23 cellular contexts compared by ENCODE assay signal in genomic region chr2:217955881-217956493, GRCh38. TPM values are rescaled to one million over a fixed set of nuclear protein-coding genes. Genes with fewer than 3 reads are reported as not detected.
DNase-seq lines count a peak whose midpoint lies in the region; ATAC-seq, FAIRE-seq and TF ChIP-seq lines count a peak whose summit lies in the region.
"Had no signal": no experiment of that assay in that cellular context is flagged by ENCODE, and none has a peak within 500 bp of the region (broad histone marks: within the 10 kb centered on the region; RNA-seq: fewer than 3 reads in every experiment).

No MANE protein-coding gene starts in this region.

- BruUV-seq in HepG2 (replicated peaks; lab: Mats Ljungman, UMichigan): no TSS peak

- no peak overlapping the region for H3K4me2 ChIP-seq in HepG2 (ENCODE audit: low read depth, low read length)
- H3K4me2 ChIP-seq: SK-N-SH had no signal

- CTCF ChIA-PET in HepG2 (lab: Yijun Ruan, JAX; ENCODE audit: low intra/inter-chr PET ratio, low total read pairs): no interaction called here

- POLR2A ChIA-PET in HepG2 (lab: Yijun Ruan, JAX): no interaction called here

- no peak overlapping the region for H3K9ac ChIP-seq in HepG2 (ENCODE audit: insufficient read depth, low read depth, low read length)
- H3K9ac ChIP-seq: SK-N-SH had no signal

- H3K36me3 ChIP-seq in adrenal gland (replicated peaks in 1 of 2) (no peaks in the 10 kb centered on the region), esophagus (ENCODE audit: control insufficient read depth in 2 of 2, insufficient read depth in 2 of 2, low read length in 1 of 2) (no peaks in the 10 kb centered on the region), ovary (no peaks in the 10 kb centered on the region), thyroid gland (no peaks in the 10 kb centered on the region), HepG2 (replicated peaks in 1 of 2; ENCODE audit: control insufficient read depth in 1 of 2, insufficient read depth in 2 of 2, low read length in 2 of 2) (no peaks in the 10 kb centered on the region)
- H3K36me3 ChIP-seq: left lung had no signal

- TF ChIP-seq CTCF in adrenal gland (IDR thresholded peaks at IDR 0.05) (no peak), ovary (IDR thresholded peaks at IDR 0.05) (no peak), thyroid gland (IDR thresholded peaks at IDR 0.05) (no peak), HepG2 (CRISPR knock-in tag; IDR thresholded peaks at IDR 0.05) (no peak)

- TF ChIP-seq EP300 in ovary (IDR thresholded peaks at IDR 0.05) (no peak), HepG2 (IDR thresholded peaks at IDR 0.05; ENCODE audit: low read depth in 2 of 2, low read length in 2 of 2) (no peak), HepG2 (CRISPR knock-in tag; IDR thresholded peaks at IDR 0.05; ENCODE audit: borderline replicate concordance) (no peak)

- H3K4me1 ChIP-seq in adrenal gland (replicated peaks in 1 of 2) (peaks cover 45 to 62% of the 10 kb centered on the region in 2 donors), esophagus (ENCODE audit: control insufficient read depth in 2 of 2, insufficient read depth in 2 of 2, low read length in 1 of 2) (peaks cover 24 to 35% of the 10 kb centered on the region in 2 donors), ovary (ENCODE audit: insufficient read depth) (peaks cover 69% of the 10 kb centered on the region), thyroid gland (peaks cover 54 to 71% of the 10 kb centered on the region in 2 donors), HepG2 (ENCODE audit: insufficient read depth, low read length) (no peaks in the 10 kb centered on the region)

- no peak for TF ChIP-seq RAD21 in HepG2 (CRISPR knock-in tag; IDR thresholded peaks at IDR 0.05)

- intact Hi-C loops in adrenal gland (cut with DNase I): no loop called here
- intact Hi-C loops in ovary (cut with DNase I): no loop called here
- intact Hi-C loops in thyroid gland (cut with DNase I): no loop called here
- intact Hi-C loops in HepG2 (cut with micrococcal nuclease; ENCODE audit: unreplicated experiment): no loop called here

- H3K27me3 ChIP-seq in adrenal gland: no peaks in the 10 kb centered on the region
- no peaks in the 10 kb centered on the region for H3K27me3 ChIP-seq in esophagus (ENCODE audit: control insufficient read depth in 1 of 2, insufficient read depth in 2 of 2, low read length in 2 of 2)
- H3K27me3 ChIP-seq in ovary: no peaks in the 10 kb centered on the region
- no peaks in the 10 kb centered on the region for H3K27me3 ChIP-seq in thyroid gland
- peaks cover 5 to 74% of the 10 kb centered on the region in 2 experiments; a peak in 4 of 5 replicates for H3K27me3 ChIP-seq in HepG2 (ENCODE audit: control insufficient read depth in 1 of 2, insufficient read depth in 2 of 2, low read length in 2 of 2)
- H3K27me3 ChIP-seq: left lung had no signal

- H2AFZ ChIP-seq in HepG2 (ENCODE audit: low read length): no peak overlapping the region

- DNase-seq in adrenal gland (peak in 2 of 7 donors; percentile 8 to 10), ovary (peak in 4 of 5 donors; percentile 14 to 31 (median 16)), thyroid gland (peak in 1 of 2 donors; percentile 3), DMS 273 treated with DMSO at 0.1 percent for 48 hours (lab: John Stamatoyannopoulos, UW) (no peak), HepG2 (ENCODE audit: low spot score) (no peak), NOMO-1 treated with DMSO at 0.1 percent for 48 hours (lab: John Stamatoyannopoulos, UW; ENCODE audit: unreplicated experiment) (no peak)
- no peak for DNase-seq in effector CD4-positive, alpha-beta T cell
- DNase-seq: activated CD4-positive, alpha-beta memory T cell treated with anti-CD3 and anti-CD28 coated beads for 36 hours; activated naive CD4-positive, alpha-beta T cell treated with Interleukin-2 at 50 U/mL for 16 hours; activated T-cell treated with anti-CD3 and anti-CD28 coated beads for 4 hours; amygdala; CD4-positive, alpha-beta memory T cell; cerebellar nuclear complex; GF-D8; HFFc6; left lung; NCI-H1092 treated with DMSO at 0.1 percent for 48 hours; NCI-H510A; SK-N-SH; small intestine; stimulated activated CD4-positive, alpha-beta T cell treated with anti-CD3 and anti-CD28 coated beads, Interleukin-4, amount 100 ng/mL, for 1 hour had no signal

- H3K9me3 ChIP-seq in adrenal gland (replicated peaks in 1 of 3) (no peaks in the 10 kb centered on the region), esophagus (ENCODE audit: control insufficient read depth in 2 of 2, insufficient read depth in 1 of 2, low read depth in 1 of 2, low read length in 1 of 2) (no peaks in the 10 kb centered on the region), ovary (no peaks in the 10 kb centered on the region), thyroid gland (no peaks in the 10 kb centered on the region), HepG2 (ENCODE audit: low read length) (no peaks in the 10 kb centered on the region)
- H3K9me3 ChIP-seq: left lung, SK-N-SH had no signal

- no peaks in the 10 kb centered on the region for H4K20me1 ChIP-seq in HepG2 (ENCODE audit: insufficient read depth, low read length)

- no peak for ATAC-seq in HepG2
- ATAC-seq: left lung, WTC11 had no signal

- no peak overlapping the region for H3K4me3 ChIP-seq in adrenal gland
- H3K4me3 ChIP-seq in esophagus (ENCODE audit: low read depth in 1 of 2, low read length in 2 of 2): no peak overlapping the region
- no peak overlapping the region for H3K4me3 ChIP-seq in ovary
- H3K4me3 ChIP-seq in thyroid gland (replicated peaks in 1 of 3): no peak overlapping the region
- no peak overlapping the region for H3K4me3 ChIP-seq in HepG2 (replicated peaks in 1 of 3; ENCODE audit: insufficient read depth in 1 of 3, low read depth in 2 of 3, low read length in 3 of 3)
- H3K4me3 ChIP-seq: left lung had no signal

- in situ Hi-C loops in HepG2 (cut with HindIII; ENCODE audit: extremely low pct_ligation_motif_present, low pct_unique_long_range_greater_than_20kb): no loop called here

- H3K27ac ChIP-seq in adrenal gland: peak overlapping the region in 3 of 5 donors; percentile 44 to 81 (median 46)
- peak overlapping the region; percentile 75 to 88 for H3K27ac ChIP-seq in esophagus (ENCODE audit: low read depth in 2 of 2, low read length in 1 of 2)
- H3K27ac ChIP-seq in ovary: peak overlapping the region; percentile 23 to 64
- peak overlapping the region; percentile 90 to 100 (median 93) for H3K27ac ChIP-seq in thyroid gland
- no peak overlapping the region for H3K27ac ChIP-seq in HepG2 (ENCODE audit: extremely low read length, insufficient read depth, low read length)
- H3K27ac ChIP-seq: left lung had no signal

- FAIRE-seq in HepG2 (lab: Jason Lieb, UNC): no peak
- FAIRE-seq: small intestine had no signal

- no peak for TF ChIP-seq POLR2A in adrenal gland (IDR thresholded peaks at IDR 0.05)
- TF ChIP-seq POLR2A in ovary (IDR thresholded peaks at IDR 0.05): no peak
- TF ChIP-seq POLR2A in thyroid gland (IDR thresholded peaks at IDR 0.05): no peak
- no peak for TF ChIP-seq POLR2A in HepG2 (IDR thresholded peaks at IDR 0.05; ENCODE audit: insufficient read depth in 1 of 2, low read depth in 2 of 2, low read length in 2 of 2)

- WGBS in adrenal gland, 4 donors: 70 to 84% (median 73%) methylated on average over 6 to 7 of the region's 7 CpGs
- WGBS in esophagus, 2 donors: 81% methylated on average over 7 of the region's 7 CpGs
- WGBS in ovary, 3 donors: 56 to 71% (median 58%) methylated on average over 7 of the region's 7 CpGs
- 90% methylated on average over 7 of the region's 7 CpGs for WGBS in thyroid gland, 2 donors
- 40% methylated on average over 7 of the region's 7 CpGs for WGBS in HepG2 (ENCODE audit: low lambda C conversion rate)

- no peaks in the 10 kb centered on the region for H3K79me2 ChIP-seq in HepG2 (ENCODE audit: insufficient read depth, low read length)

RNA-seq across cellular contexts. Expression of gene TNS1, which starts 46.8 kb away (rescaled TPM):
- 100 to 1,000 TPM; 238 to 341 (median 304) TPM for total RNA-seq in adrenal gland
- 100 to 1,000 TPM in 2 of 3 donors, 10 to 100 TPM in 1; 46.7 to 123 (median 122) TPM for polyA plus RNA-seq in adrenal gland
- 10 to 100 TPM; 28.3 to 39.0 TPM for polyA plus RNA-seq in esophagus
- total RNA-seq in ovary: 100 to 1,000 TPM; 141 to 568 (median 366) TPM
- 100 to 1,000 TPM; 140 to 278 TPM for polyA plus RNA-seq in ovary
- total RNA-seq in thyroid gland: 100 to 1,000 TPM; 169 to 316 (median 229) TPM
- 1.9 TPM in 2 replicates for total RNA-seq in HepG2 (2016; rRNA removed; fragmentation: Illumina TruSeq; extraction: Trizol)
- total RNA-seq in HepG2 (2016; cell fraction: cytosol; rRNA removed; fragmentation: Illumina TruSeq; extraction: Trizol; ENCODE audit: low read depth): 0.51 and 0.71 TPM in 2 replicates
- 1.1 and 1.7 TPM in 2 replicates for total RNA-seq in HepG2 (2016; cell fraction: insoluble cytoplasmic fraction; rRNA removed; fragmentation: Illumina TruSeq; extraction: Trizol)
- 1.9 and 2.2 TPM in 2 replicates for total RNA-seq in HepG2 (2016; cell fraction: membrane; rRNA removed; fragmentation: Illumina TruSeq; extraction: Trizol)
- 3.7 and 4.7 TPM in 2 replicates for total RNA-seq in HepG2 (2016; cell fraction: nucleus; rRNA removed; fragmentation: Illumina TruSeq; extraction: Trizol)
- polyA plus RNA-seq in HepG2 (2011; rRNA removed): 118 and 127 TPM in 2 replicates
- 72.1 and 78.8 TPM in 2 replicates for polyA plus RNA-seq in HepG2 (2011; cell fraction: cytosol; rRNA removed)
- 302 and 373 TPM in 2 replicates for polyA plus RNA-seq in HepG2 (2011; cell fraction: nucleus; rRNA removed)
- polyA plus RNA-seq in HepG2 (2012): 63.6 and 87.8 TPM in 2 replicates
- 0.35 and 0.62 TPM in 2 replicates for polyA plus RNA-seq in HepG2 (2016; cell fraction: cytosol; fragmentation: Illumina TruSeq; extraction: Trizol; ENCODE audit: low read depth)
- polyA plus RNA-seq in HepG2 (2016; cell fraction: insoluble cytoplasmic fraction; fragmentation: Illumina TruSeq; extraction: Trizol; ENCODE audit: low read depth): 1.3 and 1.7 TPM in 2 replicates
- polyA plus RNA-seq in HepG2 (2016; cell fraction: membrane; fragmentation: Illumina TruSeq; extraction: Trizol; ENCODE audit: low read depth): 0.73 and 0.90 TPM in 2 replicates
- polyA plus RNA-seq in HepG2 (2016; cell fraction: nucleus; fragmentation: Illumina TruSeq; extraction: Trizol; ENCODE audit: insufficient read depth, low read depth): 1.9 and 2.0 TPM in 2 replicates
- 3.6 and 445 TPM in 2 replicates for polyA minus RNA-seq in HepG2 (2011; rRNA and poly(A)+ RNA removed; ENCODE audit: low replicate concordance)
- polyA minus RNA-seq in HepG2 (2011; cell fraction: cytosol; rRNA and poly(A)+ RNA removed): 116 and 155 TPM in 2 replicates
- polyA minus RNA-seq in HepG2 (2011; cell fraction: nucleus; rRNA and poly(A)+ RNA removed): 504 and 544 TPM in 2 replicates
- polyA plus RNA-seq: CD4-positive, alpha-beta memory T cell had no signal

Comparison
In these comparisons a context has a peak if more than half of its experiments do, and no peak if none do; other contexts are left out.
1. DNase-seq: peak in ovary (4 of 5); none in DMS 273 treated with DMSO at 0.1 percent for 48 hours (single experiment), HepG2 (single experiment), NOMO-1 treated with DMSO at 0.1 percent for 48 hours (single experiment) and effector CD4-positive, alpha-beta T cell (single experiment).
2. RNA of gene TNS1, which starts 46.8 kb away (total RNA-seq): 141 to 568 TPM in ovary, 238 to 341 TPM in adrenal gland and 169 to 316 TPM in thyroid gland; 0.51 to 4.7 TPM in HepG2; every median in the first group is over 10 times any median in the second.